In the genomic region with DNA sequence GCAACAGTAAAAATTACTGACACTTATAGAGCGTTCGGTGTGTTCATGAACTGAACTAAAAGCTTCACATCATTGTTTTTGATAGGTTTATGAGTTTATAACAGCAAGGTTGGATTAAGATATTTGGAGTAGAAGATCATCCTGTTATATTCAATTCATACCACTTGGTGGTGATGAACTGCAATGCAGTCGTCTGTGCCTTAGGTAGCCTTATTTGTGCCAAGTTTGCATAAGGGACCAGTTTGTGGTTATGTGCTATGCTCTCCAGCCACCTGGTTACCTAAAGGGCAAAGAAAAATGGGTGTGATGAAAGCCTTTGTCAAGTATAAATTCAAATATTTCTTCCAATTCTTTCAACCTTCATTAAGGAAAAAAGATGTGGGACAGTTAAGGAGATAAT, we compare ENCODE assay signal across 1 cellular context.
TF ChIP-seq lines count a peak whose summit lies in the region.

No MANE protein-coding gene starts in this region.

TF ChIP-seq in H1, 55 proteins besides CTCF, POLR2A, EP300 and RAD21 (continued from another document):
- TF ChIP-seq, protein P1, sequence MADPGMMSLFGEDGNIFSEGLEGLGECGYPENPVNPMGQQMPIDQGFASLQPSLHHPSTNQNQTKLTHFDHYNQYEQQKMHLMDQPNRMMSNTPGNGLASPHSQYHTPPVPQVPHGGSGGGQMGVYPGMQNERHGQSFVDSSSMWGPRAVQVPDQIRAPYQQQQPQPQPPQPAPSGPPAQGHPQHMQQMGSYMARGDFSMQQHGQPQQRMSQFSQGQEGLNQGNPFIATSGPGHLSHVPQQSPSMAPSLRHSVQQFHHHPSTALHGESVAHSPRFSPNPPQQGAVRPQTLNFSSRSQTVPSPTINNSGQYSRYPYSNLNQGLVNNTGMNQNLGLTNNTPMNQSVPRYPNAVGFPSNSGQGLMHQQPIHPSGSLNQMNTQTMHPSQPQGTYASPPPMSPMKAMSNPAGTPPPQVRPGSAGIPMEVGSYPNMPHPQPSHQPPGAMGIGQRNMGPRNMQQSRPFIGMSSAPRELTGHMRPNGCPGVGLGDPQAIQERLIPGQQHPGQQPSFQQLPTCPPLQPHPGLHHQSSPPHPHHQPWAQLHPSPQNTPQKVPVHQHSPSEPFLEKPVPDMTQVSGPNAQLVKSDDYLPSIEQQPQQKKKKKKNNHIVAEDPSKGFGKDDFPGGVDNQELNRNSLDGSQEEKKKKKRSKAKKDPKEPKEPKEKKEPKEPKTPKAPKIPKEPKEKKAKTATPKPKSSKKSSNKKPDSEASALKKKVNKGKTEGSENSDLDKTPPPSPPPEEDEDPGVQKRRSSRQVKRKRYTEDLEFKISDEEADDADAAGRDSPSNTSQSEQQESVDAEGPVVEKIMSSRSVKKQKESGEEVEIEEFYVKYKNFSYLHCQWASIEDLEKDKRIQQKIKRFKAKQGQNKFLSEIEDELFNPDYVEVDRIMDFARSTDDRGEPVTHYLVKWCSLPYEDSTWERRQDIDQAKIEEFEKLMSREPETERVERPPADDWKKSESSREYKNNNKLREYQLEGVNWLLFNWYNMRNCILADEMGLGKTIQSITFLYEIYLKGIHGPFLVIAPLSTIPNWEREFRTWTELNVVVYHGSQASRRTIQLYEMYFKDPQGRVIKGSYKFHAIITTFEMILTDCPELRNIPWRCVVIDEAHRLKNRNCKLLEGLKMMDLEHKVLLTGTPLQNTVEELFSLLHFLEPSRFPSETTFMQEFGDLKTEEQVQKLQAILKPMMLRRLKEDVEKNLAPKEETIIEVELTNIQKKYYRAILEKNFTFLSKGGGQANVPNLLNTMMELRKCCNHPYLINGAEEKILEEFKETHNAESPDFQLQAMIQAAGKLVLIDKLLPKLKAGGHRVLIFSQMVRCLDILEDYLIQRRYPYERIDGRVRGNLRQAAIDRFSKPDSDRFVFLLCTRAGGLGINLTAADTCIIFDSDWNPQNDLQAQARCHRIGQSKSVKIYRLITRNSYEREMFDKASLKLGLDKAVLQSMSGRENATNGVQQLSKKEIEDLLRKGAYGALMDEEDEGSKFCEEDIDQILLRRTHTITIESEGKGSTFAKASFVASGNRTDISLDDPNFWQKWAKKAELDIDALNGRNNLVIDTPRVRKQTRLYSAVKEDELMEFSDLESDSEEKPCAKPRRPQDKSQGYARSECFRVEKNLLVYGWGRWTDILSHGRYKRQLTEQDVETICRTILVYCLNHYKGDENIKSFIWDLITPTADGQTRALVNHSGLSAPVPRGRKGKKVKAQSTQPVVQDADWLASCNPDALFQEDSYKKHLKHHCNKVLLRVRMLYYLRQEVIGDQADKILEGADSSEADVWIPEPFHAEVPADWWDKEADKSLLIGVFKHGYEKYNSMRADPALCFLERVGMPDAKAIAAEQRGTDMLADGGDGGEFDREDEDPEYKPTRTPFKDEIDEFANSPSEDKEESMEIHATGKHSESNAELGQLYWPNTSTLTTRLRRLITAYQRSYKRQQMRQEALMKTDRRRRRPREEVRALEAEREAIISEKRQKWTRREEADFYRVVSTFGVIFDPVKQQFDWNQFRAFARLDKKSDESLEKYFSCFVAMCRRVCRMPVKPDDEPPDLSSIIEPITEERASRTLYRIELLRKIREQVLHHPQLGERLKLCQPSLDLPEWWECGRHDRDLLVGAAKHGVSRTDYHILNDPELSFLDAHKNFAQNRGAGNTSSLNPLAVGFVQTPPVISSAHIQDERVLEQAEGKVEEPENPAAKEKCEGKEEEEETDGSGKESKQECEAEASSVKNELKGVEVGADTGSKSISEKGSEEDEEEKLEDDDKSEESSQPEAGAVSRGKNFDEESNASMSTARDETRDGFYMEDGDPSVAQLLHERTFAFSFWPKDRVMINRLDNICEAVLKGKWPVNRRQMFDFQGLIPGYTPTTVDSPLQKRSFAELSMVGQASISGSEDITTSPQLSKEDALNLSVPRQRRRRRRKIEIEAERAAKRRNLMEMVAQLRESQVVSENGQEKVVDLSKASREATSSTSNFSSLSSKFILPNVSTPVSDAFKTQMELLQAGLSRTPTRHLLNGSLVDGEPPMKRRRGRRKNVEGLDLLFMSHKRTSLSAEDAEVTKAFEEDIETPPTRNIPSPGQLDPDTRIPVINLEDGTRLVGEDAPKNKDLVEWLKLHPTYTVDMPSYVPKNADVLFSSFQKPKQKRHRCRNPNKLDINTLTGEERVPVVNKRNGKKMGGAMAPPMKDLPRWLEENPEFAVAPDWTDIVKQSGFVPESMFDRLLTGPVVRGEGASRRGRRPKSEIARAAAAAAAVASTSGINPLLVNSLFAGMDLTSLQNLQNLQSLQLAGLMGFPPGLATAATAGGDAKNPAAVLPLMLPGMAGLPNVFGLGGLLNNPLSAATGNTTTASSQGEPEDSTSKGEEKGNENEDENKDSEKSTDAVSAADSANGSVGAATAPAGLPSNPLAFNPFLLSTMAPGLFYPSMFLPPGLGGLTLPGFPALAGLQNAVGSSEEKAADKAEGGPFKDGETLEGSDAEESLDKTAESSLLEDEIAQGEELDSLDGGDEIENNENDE (IDR thresholded peaks at IDR 0.05; ENCODE audit: insufficient replicate concordance, low read length), result no peak
- TF ChIP-seq GABPA (IDR thresholded peaks at IDR 0.05; ENCODE audit: borderline replicate concordance, insufficient read depth, low read length), result no peak
- TF ChIP-seq EGR1 (IDR thresholded peaks at IDR 0.05; ENCODE audit: borderline replicate concordance, low read depth, low read length), result no peak
- no peak for TF ChIP-seq SIN3A (conservative IDR thresholded peaks at IDR 0.05 in 1 of 2, IDR thresholded peaks at IDR 0.05 in 1 of 2; ENCODE audit: low read depth in 1 of 2, low read length in 2 of 2)
- no peak for TF ChIP-seq RBBP5 (IDR thresholded peaks at IDR 0.05; ENCODE audit: borderline replicate concordance, low read depth, low read length)
- no peak for TF ChIP-seq SP2 (IDR thresholded peaks at IDR 0.05; ENCODE audit: low read length)
- no peak for TF ChIP-seq BCL11A (IDR thresholded peaks at IDR 0.05; ENCODE audit: low read depth in 2 of 2, low read length in 2 of 2)
